ENCODE assay signal across 10 cellular contexts in the genomic region with DNA sequence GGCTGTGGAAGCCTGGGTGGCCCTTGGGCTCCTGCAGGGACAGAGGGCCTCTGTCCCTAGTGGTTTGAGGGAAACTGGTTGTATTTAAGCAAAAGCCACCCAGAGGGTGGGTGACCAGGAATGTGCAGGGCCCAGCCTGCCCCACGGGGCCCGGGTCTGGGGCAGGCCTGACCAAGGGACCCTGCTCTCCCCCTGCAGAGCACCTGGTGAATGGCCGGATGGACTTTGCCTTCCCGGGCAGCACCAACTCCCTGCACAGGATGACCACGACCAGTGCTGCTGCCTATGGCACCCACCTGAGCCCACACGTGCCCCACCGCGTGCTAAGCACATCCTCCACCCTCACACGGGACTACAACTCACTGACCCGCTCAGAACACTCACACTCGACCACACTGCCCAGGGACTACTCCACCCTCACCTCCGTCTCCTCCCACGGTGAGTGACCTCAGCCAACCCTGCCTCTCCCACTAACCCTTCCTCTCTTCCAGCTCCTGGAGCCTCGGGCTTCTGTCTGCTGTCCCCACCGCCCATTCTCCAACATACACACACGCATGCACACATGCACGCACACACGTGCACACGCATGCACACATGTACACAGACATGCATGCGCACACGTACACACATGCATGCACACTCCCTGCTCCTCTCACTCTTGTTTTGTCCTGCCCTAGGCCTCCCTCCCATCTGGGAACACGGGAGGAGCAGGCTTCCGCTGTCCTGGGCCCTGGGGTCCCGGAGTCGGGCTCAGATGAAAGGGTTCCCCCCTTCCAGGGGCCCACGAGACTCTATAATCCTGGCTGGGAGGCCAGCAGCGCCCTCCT. TPM values are rescaled to one million over a fixed set of nuclear protein-coding genes. Genes with fewer than 3 reads are reported as not detected.
DNase-seq lines count a peak whose midpoint lies in the region; ATAC-seq, FAIRE-seq and TF ChIP-seq lines count a peak whose summit lies in the region.
"Had no signal": no experiment of that assay in that cellular context is flagged by ENCODE, and none has a peak within 500 bp of the region (broad histone marks: within the 10 kb centered on the region; RNA-seq: fewer than 3 reads in every experiment).

No MANE protein-coding gene starts in this region.

- no peaks in the 10 kb centered on the region for H3K27me3 ChIP-seq in lower lobe of right lung (ENCODE audit: low read depth)

- TF ChIP-seq CTCF in activated CD8-positive, alpha-beta T cell treated with anti-CD3 and anti-CD28 coated beads for 36 hours (IDR thresholded peaks at IDR 0.05) = no peak
- no peak for TF ChIP-seq CTCF in lower lobe of right lung (IDR thresholded peaks at IDR 0.05)

- intact Hi-C loops in Right ventricle myocardium inferior (cut with DNase I) = loop anchor here (10.0 kb wide), 1 partner anchor 330 kb away; no protein-coding TSS in a partner anchor
- intact Hi-C loops in cardiac septum (cut with DNase I) = no loop called here
- intact Hi-C loops in activated CD8-positive, alpha-beta T cell treated with anti-CD3 and anti-CD28 coated beads for 36 hours (cut with micrococcal nuclease) = no loop called here
- intact Hi-C loops in lower lobe of right lung (cut with DNase I) = no loop called here

- no peak overlapping the region for H3K27ac ChIP-seq in lower lobe of right lung

- H3K36me3 ChIP-seq in lower lobe of right lung = peaks cover 52% of the 10 kb centered on the region

- POLR2A ChIA-PET in activated CD8-positive, alpha-beta T cell treated with anti-CD3 and anti-CD28 coated beads for 36 hours (lab: Charles Lee) = interaction anchor here (1.3 to 2.7 kb wide), 10 partner anchors 10 to 88 kb away, joined by 3 to 21 read pairs (median 6); a partner anchor contains a TSS

- no peaks in the 10 kb centered on the region for H3K36me3 Mint-ChIP-seq in activated CD8-positive, alpha-beta T cell treated with anti-CD3 and anti-CD28 coated beads for 36 hours (ENCODE audit: low read depth)

- H3K4me3 ChIP-seq in lower lobe of right lung = peak overlapping the region; percentile 57

- no peaks in the 10 kb centered on the region for H3K27me3 Mint-ChIP-seq in activated CD8-positive, alpha-beta T cell treated with anti-CD3 and anti-CD28 coated beads for 36 hours

- peak overlapping the region; percentile 18 for H3K27ac Mint-ChIP-seq in activated CD8-positive, alpha-beta T cell treated with anti-CD3 and anti-CD28 coated beads for 36 hours

- peaks cover 19% of the 10 kb centered on the region for H3K4me1 Mint-ChIP-seq in activated CD8-positive, alpha-beta T cell treated with anti-CD3 and anti-CD28 coated beads for 36 hours (ENCODE audit: low read depth)

- H3K4me1 ChIP-seq in lower lobe of right lung = peaks cover 20% of the 10 kb centered on the region

- CTCF ChIA-PET in activated CD8-positive, alpha-beta T cell treated with anti-CD3 and anti-CD28 coated beads for 36 hours (lab: Charles Lee) = interaction anchor here (0.7 to 9.9 kb wide), 29 partner anchors 9 to 414 kb away, joined by 3 to 217 read pairs (median 7); a partner anchor contains a TSS

- H3K4me3 Mint-ChIP-seq in activated CD8-positive, alpha-beta T cell treated with anti-CD3 and anti-CD28 coated beads for 36 hours = peak overlapping the region; percentile 17

- H3K9me3 Mint-ChIP-seq in activated CD8-positive, alpha-beta T cell treated with anti-CD3 and anti-CD28 coated beads for 36 hours = no peaks in the 10 kb centered on the region

- peak; percentile 13 for DNase-seq in Right ventricle myocardium inferior (ENCODE audit: missing footprints)
- DNase-seq in cardiac septum (ENCODE audit: low spot score) = no peak
- DNase-seq in activated CD8-positive, alpha-beta T cell treated with anti-CD3 and anti-CD28 coated beads for 36 hours = no peak
- DNase-seq in lower lobe of right lung = no peak
- DNase-seq in urothelium cell line (ENCODE audit: low spot score) = no peak
- no peak for DNase-seq in NCI-H774 (lab: John Stamatoyannopoulos, UW)
- no peak for DNase-seq in NCI-H128 (lab: John Stamatoyannopoulos, UW; ENCODE audit: unreplicated experiment)
- DNase-seq: COR-L47 had no signal

- ATAC-seq in Right ventricle myocardium inferior = peak; percentile 0
- ATAC-seq in activated CD8-positive, alpha-beta T cell treated with anti-CD3 and anti-CD28 coated beads for 36 hours = no peak
- ATAC-seq in lower lobe of right lung = no peak
- no peak for ATAC-seq in HG02588 (IDR thresholded peaks at IDR 0.05; ENCODE audit: unreplicated experiment)

- no peaks in the 10 kb centered on the region for H3K9me3 ChIP-seq in lower lobe of right lung

- peak; percentile 91 for FAIRE-seq in urothelium cell line (lab: Jason Lieb, UNC)
- FAIRE-seq: colon had no signal

RNA-seq across cellular contexts. Expression of a gene that starts 10.4 kb away (rescaled TPM):
- total RNA-seq in Right ventricle myocardium inferior (23.8 TPM), cardiac septum (11.5 TPM), lower lobe of right lung (34.0 TPM)
- total RNA-seq in activated CD8-positive, alpha-beta T cell treated with anti-CD3 and anti-CD28 coated beads for 36 hours = 10 to 100 TPM; 43.4 to 50.7 TPM

RNA-seq across cellular contexts. Expression of a gene that starts 30.0 kb away (rescaled TPM):
- 16.0 TPM for total RNA-seq in Right ventricle myocardium inferior
- 16.8 TPM for total RNA-seq in cardiac septum
- total RNA-seq in activated CD8-positive, alpha-beta T cell treated with anti-CD3 and anti-CD28 coated beads for 36 hours = 10 to 100 TPM; 26.4 to 26.6 TPM
- total RNA-seq in lower lobe of right lung = 31.1 TPM

RNA-seq across cellular contexts. Expression of a gene that starts 33.3 kb away (rescaled TPM):
- total RNA-seq in Right ventricle myocardium inferior = 7.5 TPM
- 5.7 TPM for total RNA-seq in cardiac septum
- total RNA-seq in activated CD8-positive, alpha-beta T cell treated with anti-CD3 and anti-CD28 coated beads for 36 hours = 1 to 10 TPM in 1 of 2 experiments, under 1 TPM in 1; 0.69 to 1.8 TPM
- 34.7 TPM for total RNA-seq in lower lobe of right lung
